ENCODE assay signal across 27 cellular contexts in the genomic region with DNA sequence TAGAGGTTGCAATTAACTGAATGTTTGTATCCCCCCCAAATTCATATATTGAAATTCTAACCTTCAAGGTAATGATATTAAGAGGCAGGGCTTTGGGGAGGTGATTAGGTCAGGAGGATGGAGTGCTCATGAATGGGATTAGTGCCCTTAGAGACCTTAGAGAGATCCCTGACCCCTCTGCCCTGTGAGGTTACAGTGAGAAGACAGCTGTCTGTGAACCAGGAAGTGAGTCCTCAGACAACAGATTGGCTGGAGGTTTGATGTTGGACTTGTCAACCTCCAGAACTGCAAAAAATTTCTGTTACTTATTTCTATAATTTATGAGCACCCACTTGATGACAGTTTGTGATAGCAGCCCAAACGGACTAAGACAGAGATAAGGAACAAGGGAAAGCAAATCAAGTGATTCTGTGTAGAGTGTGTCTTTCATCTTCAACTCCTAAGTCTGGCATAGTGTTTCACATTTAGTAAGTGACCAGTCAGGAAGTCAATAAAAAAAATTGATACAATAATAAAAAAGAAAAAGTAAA.
"Had no signal": no experiment of that assay in that cellular context is flagged by ENCODE, and none has a peak within 500 bp of the region (broad histone marks: within the 10 kb centered on the region; RNA-seq: fewer than 3 reads in every experiment).

No MANE protein-coding gene starts in this region.

- ATAC-seq: activated CD8-positive, alpha-beta memory T cell treated with anti-CD3 and anti-CD28 coated beads, Interleukin-2, amount 10 ng/mL, durations not matched to agents 7 days and 5 days; activated naive CD8-positive, alpha-beta T cell treated with anti-CD3 and anti-CD28 coated beads, Interleukin-2, amount 50 U/mL, for 24 hours; Right ventricle myocardium inferior had no signal

- H3K27ac ChIP-seq: KMS-11, PC-9, RWPE1 had no signal

- H3K4me3 ChIP-seq: PC-9 had no signal

- DNase-seq: activated B cell treated with CpG ODN at 0.5 μM for 24 hours; activated CD4-positive, alpha-beta memory T cell treated with anti-CD3 and anti-CD28 coated beads for 36 hours; activated CD4-positive, alpha-beta T cell treated with anti-CD3 and anti-CD28 coated beads for 4 hours; activated CD4-positive, alpha-beta T cell treated with anti-CD3 and anti-CD28 coated beads, Interleukin-2, amount 50 U/mL, for 1 hour; activated CD4-positive, CD25-positive, alpha-beta regulatory T cell treated with anti-CD3 and anti-CD28 coated beads, Interleukin-2, amount 50 U/mL, for 72 hours; activated CD8-positive, alpha-beta memory T cell treated with anti-CD3 and anti-CD28 coated beads for 24 hours; activated CD8-positive, alpha-beta memory T cell treated with anti-CD3 and anti-CD28 coated beads, Interleukin-2, amount 10 ng/mL, durations not matched to agents 7 days and 5 days; activated CD8-positive, alpha-beta memory T cell treated with anti-CD3 and anti-CD28 coated beads, Interleukin-2, amount 50 U/mL, for 48 hours; activated effector memory CD4-positive, alpha-beta T cell treated with Interleukin-2 at 50 U/mL for 16 hours; activated naive CD4-positive, alpha-beta T cell treated with anti-CD3 and anti-CD28 coated beads, Interleukin-2, amount 10 ng/mL, durations not matched to agents 7 days and 5 days; activated naive CD8-positive, alpha-beta T cell treated with anti-CD3 and anti-CD28 coated beads, Interleukin-2, amount 50 U/mL, for 24 hours; activated T-cell treated with anti-CD3 and anti-CD28 coated beads, Interleukin-2, amount 50 U/mL, for 48 hours; anterior cingulate cortex; caudate nucleus; cerebellar nuclear complex; NCI-H1105; NCI-H1417 treated with DMSO at 0.1 percent for 48 hours; NCI-H1930; NCI-H2081 treated with DMSO at 0.1 percent for 48 hours; NCI-H226; NCI-H446 treated with DMSO at 0.1 percent for 48 hours; NCI-H524 treated with DMSO at 0.1 percent for 48 hours; PC-9; SIG-M5 had no signal
